Comparison of ENCODE assay signal across 25 cellular contexts in the genomic region with DNA sequence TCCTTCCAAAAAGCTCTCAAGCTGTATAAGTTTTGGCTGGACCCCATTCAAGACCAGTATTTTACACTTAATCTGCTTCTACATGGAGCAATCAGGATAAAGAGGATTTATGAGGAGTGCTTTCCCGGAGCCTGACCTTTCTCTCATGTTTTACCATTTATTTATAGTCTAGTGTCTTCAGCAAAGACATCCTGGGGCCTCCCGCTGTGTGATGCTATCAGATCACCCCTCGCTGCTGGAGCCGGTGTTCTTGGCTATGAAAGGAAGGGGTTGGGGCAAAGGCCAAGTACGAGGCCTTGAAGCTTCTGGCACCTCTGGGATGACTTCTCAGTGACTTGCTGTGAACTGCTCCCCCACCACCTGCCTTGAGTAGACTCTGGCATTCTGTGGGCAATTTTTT.
DNase-seq lines count a peak whose midpoint lies in the region; ATAC-seq and TF ChIP-seq lines count a peak whose summit lies in the region.
"Had no signal": no experiment of that assay in that cellular context is flagged by ENCODE, and none has a peak within 500 bp of the region (broad histone marks: within the 10 kb centered on the region; RNA-seq: fewer than 3 reads in every experiment).

No MANE protein-coding gene starts in this region.

- H3K79me2 ChIP-seq in GM23248 (ENCODE audit: insufficient read depth), result no peaks in the 10 kb centered on the region

- H3K4me1 ChIP-seq in cardiac muscle cell (ENCODE audit: low read depth) (peaks cover 9% of the 10 kb centered on the region), GM23248 (ENCODE audit: insufficient read depth) (peaks cover 33% of the 10 kb centered on the region)
- H3K4me1 ChIP-seq: BLaER1 had no signal

- no peaks in the 10 kb centered on the region for H3K36me3 ChIP-seq in cardiac muscle cell
- no peaks in the 10 kb centered on the region for H3K36me3 ChIP-seq in GM23248 (ENCODE audit: low read depth)
- H3K36me3 ChIP-seq: BLaER1, ovary, right atrium auricular region had no signal

- H3K9me3 ChIP-seq in cardiac muscle cell (ENCODE audit: low read depth) (no peaks in the 10 kb centered on the region), GM23248 (ENCODE audit: low read depth) (no peaks in the 10 kb centered on the region)
- H3K9me3 ChIP-seq: BLaER1, ovary, right atrium auricular region had no signal

- CTCF ChIA-PET in RWPE1 (lab: Yijun Ruan, JAX), result interaction anchor here (0.6 kb wide), 1 partner anchor 52 kb away, joined by 4 read pairs; no protein-coding TSS in a partner anchor

- WGBS in GM23248 (ENCODE audit: low coverage in 1 of 2, low lambda C conversion rate in 2 of 2, missing lambda C conversion rate in 2 of 2), 2 experiments, result 92 to 93% methylated on average over 5 of the region's 5 CpGs

- H3K27me3 ChIP-seq in cardiac muscle cell (no peaks in the 10 kb centered on the region), GM23248 (replicated peaks; ENCODE audit: insufficient read depth) (no peaks in the 10 kb centered on the region)
- H3K27me3 ChIP-seq: BLaER1, ovary, right atrium auricular region had no signal

- TF ChIP-seq CTCF in cardiac muscle cell (IDR thresholded peaks at IDR 0.05; ENCODE audit: low read depth, low read length), result no peak
- no peak for TF ChIP-seq CTCF in RWPE1 (conservative IDR thresholded peaks at IDR 0.05; ENCODE audit: low read depth)

- peaks cover 31% of the 10 kb centered on the region for H3F3A ChIP-seq in GM23248 (ENCODE audit: insufficient read depth)

- POLR2A ChIA-PET in RWPE1 (lab: Yijun Ruan, JAX; ENCODE audit: low non-redundant PET), result no interaction called here

- no peak overlapping the region for H3K4me2 ChIP-seq in GM23248 (ENCODE audit: unreplicated experiment)
- H3K4me2 ChIP-seq: BLaER1 had no signal

- intact Hi-C loops in left ventricle myocardium superior (cut with micrococcal nuclease), result no loop called here

- H3K9me2 ChIP-seq in GM23248 (ENCODE audit: insufficient read depth), result no peaks in the 10 kb centered on the region

- peak overlapping the region; percentile 3 for H3K27ac ChIP-seq in cardiac muscle cell
- peak overlapping the region; percentile 53 for H3K27ac ChIP-seq in RWPE1
- H3K27ac ChIP-seq in GM23248, result no peak overlapping the region
- H3K27ac ChIP-seq: BLaER1, dorsolateral prefrontal cortex, ovary, right atrium auricular region had no signal

- H3K4me3 ChIP-seq in cardiac muscle cell (no peak overlapping the region), GM23248 (no peak overlapping the region)
- H3K4me3 ChIP-seq: BLaER1, dorsolateral prefrontal cortex, ovary, right atrium auricular region had no signal

- no peak overlapping the region for H2AFZ ChIP-seq in GM23248

- H4K20me1 ChIP-seq in GM23248 (ENCODE audit: insufficient read depth), result no peaks in the 10 kb centered on the region
- H4K20me1 ChIP-seq: BLaER1 had no signal

- no peak for DNase-seq in cardiac muscle cell (ENCODE audit: low read depth in 1 of 2, low spot score in 1 of 2)
- no peak for DNase-seq in left ventricle myocardium superior
- DNase-seq in RWPE1 (ENCODE audit: low spot score), result no peak
- DNase-seq in left kidney (ENCODE audit: low read depth, low spot score), result peak; percentile 92
- DNase-seq in GM19240 (ENCODE audit: insufficient read length, low spot score), result no peak
- DNase-seq in GM23248, result no peak
- no peak for DNase-seq in NCI-H524 (lab: John Stamatoyannopoulos, UW)
- DNase-seq: activated CD4-positive, alpha-beta T cell treated with anti-CD3 and anti-CD28 coated beads, Interleukin-2, amount 50 U/mL, for 48 hours; activated CD4-positive, CD25-positive, alpha-beta regulatory T cell; activated CD8-positive, alpha-beta memory T cell treated with anti-CD3 and anti-CD28 coated beads, Interleukin-2, amount 50 U/mL, for 4 hours; aorta; central memory CD4-positive, alpha-beta T cell; COR-L47; dorsolateral prefrontal cortex; glutamatergic neuron; NCI-H2081 treated with DMSO at 0.1 percent for 48 hours; NCI-H510A; RPMI8226; stimulated activated CD4-positive, alpha-beta T cell treated with anti-CD3 and anti-CD28 coated beads, Interleukin-2, amount 100 ng/mL, for 48 hours; T1000 had no signal

- in situ Hi-C loops in GM23248 (cut with MboI), result no loop called here

- ATAC-seq in left ventricle myocardium superior (no peak), HG03571 (IDR thresholded peaks at IDR 0.05; ENCODE audit: unreplicated experiment) (no peak)
- ATAC-seq: stimulated activated effector memory CD8-positive, alpha-beta T cell treated with anti-CD3 and anti-CD28 coated beads, Interleukin-12 subunit alpha, Interleukin-12 subunit beta, amount 100 ng/mL, for 72 hours had no signal

- H3K9ac ChIP-seq in GM23248, result no peak overlapping the region
- H3K9ac ChIP-seq: BLaER1 had no signal
